Comparison of ENCODE assay signal across 15 cellular contexts in the genomic region with DNA sequence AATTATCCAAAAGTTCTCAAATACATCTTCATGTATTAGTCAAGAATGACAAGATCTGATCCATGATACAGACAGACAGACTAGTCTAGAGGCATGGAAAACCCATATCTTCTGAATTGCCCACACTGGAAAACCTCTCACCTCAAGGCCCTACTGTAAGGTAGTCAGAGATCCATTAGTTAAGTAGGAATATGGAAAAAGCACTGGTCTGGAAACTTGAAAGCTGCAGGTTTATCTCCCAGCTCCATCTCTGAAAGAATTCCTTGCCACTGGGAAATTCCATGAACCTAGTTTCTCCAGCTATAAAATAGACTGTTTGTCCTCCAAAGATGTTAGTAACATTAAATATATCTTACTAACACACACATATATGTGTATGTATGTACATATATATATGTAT.
A peak's percentile ranks its signal among the peaks of the same experiment; 100 is the strongest.
DNase-seq lines count a peak whose midpoint lies in the region; ATAC-seq, FAIRE-seq and TF ChIP-seq lines count a peak whose summit lies in the region.
"Had no signal": no experiment of that assay in that cellular context is flagged by ENCODE, and none has a peak within 500 bp of the region (broad histone marks: within the 10 kb centered on the region; RNA-seq: fewer than 3 reads in every experiment).

No MANE protein-coding gene starts in this region.

- H3K4me1 Mint-ChIP-seq in HFFc6 (ENCODE audit: low read depth): peaks cover 26% of the 10 kb centered on the region
- H3K4me1 Mint-ChIP-seq: B cell had no signal

- H3K9me3 Mint-ChIP-seq in HFFc6: no peaks in the 10 kb centered on the region
- H3K9me3 Mint-ChIP-seq: CD8-positive, alpha-beta T cell had no signal

- ATAC-seq in GM18861 (IDR thresholded peaks at IDR 0.05; ENCODE audit: unreplicated experiment): no peak
- ATAC-seq: CD8-positive, alpha-beta T cell; HCT116 had no signal

- H3K27me3 Mint-ChIP-seq in HFFc6 (ENCODE audit: insufficient read depth): peaks cover 2% of the 10 kb centered on the region; the same call in 1 of the 2 replicates
- H3K27me3 Mint-ChIP-seq: B cell had no signal

- FAIRE-seq in D721Med (lab: Jason Lieb, UNC): peak; percentile 63

- H3K27ac Mint-ChIP-seq in HFFc6: peak overlapping the region; percentile 54; the same call in 1 of the 2 replicates
- H3K27ac Mint-ChIP-seq: B cell; CD8-positive, alpha-beta T cell had no signal

- H3K36me3 Mint-ChIP-seq in HFFc6 (ENCODE audit: low read depth): peaks cover 23% of the 10 kb centered on the region

- DNase-seq in D721Med (ENCODE audit: insufficient read length, low spot score) (no peak), HFFc6 (no peak), islet precursor cell (peak; percentile 64), T1000 (lab: John Stamatoyannopoulos, UW) (no peak), T-helper 2 cell (no peak), NCI-H1694 treated with DMSO at 0.1 percent for 48 hours (lab: John Stamatoyannopoulos, UW) (no peak)
- DNase-seq: 8988T; Calu3; CD8-positive, alpha-beta T cell; GF-D8; GOT3; H7 had no signal

- H3K4me3 Mint-ChIP-seq in HFFc6: no peak overlapping the region
- H3K4me3 Mint-ChIP-seq: B cell; CD8-positive, alpha-beta T cell had no signal

- TF ChIP-seq CTCF in D721Med (IDR thresholded peaks at IDR 0.05; ENCODE audit: insufficient read depth, missing control alignments) (no peak), HFFc6 (IDR thresholded peaks at IDR 0.05) (no peak)
